In genomic region chr7:151597541-151597940, GRCh38 we compare ENCODE assay signal across 19 cellular contexts.
DNase-seq lines count a peak whose midpoint lies in the region; ATAC-seq, FAIRE-seq and TF ChIP-seq lines count a peak whose summit lies in the region.
"Had no signal": no experiment of that assay in that cellular context is flagged by ENCODE, and none has a peak within 500 bp of the region (broad histone marks: within the 10 kb centered on the region; RNA-seq: fewer than 3 reads in every experiment).

No MANE protein-coding gene starts in this region.

- no peak overlapping the region for H3K4me3 ChIP-seq in stomach
- H3K4me3 ChIP-seq: upper lobe of left lung had no signal

- peak; percentile 26 for FAIRE-seq in RCC 7860 (lab: Jason Lieb, UNC)
- FAIRE-seq: G401.6 had no signal

- 91 to 96% (median 95%) methylated on average over 2 of the region's 2 CpGs for WGBS in stomach, 5 donors

- no peak for ATAC-seq in foreskin keratinocyte
- ATAC-seq in stimulated activated naive B cell treated with anti-CD40 and anti-IgM and Interleukin-4, amounts not matched to agents 10 μg/mL and 1 μg/mL and 100 μg/mL, for 72 hours (replicated peaks): no peak
- ATAC-seq: activated CD8-positive, alpha-beta T cell treated with anti-CD3 and anti-CD28 coated beads, Interleukin-2, amount 10 ng/mL, durations not matched to agents 7 days and 5 days; natural killer cell treated with Interleukin-12 subunit alpha and Interleukin-12 subunit beta and Interleukin-15 and Interleukin-18, amount 100 ng/mL, for 72 hours; T-helper 17 cell had no signal

- TF ChIP-seq EP300 in stomach (IDR thresholded peaks at IDR 0.05): no peak

- peak overlapping the region; percentile 47 for H3K27ac ChIP-seq in foreskin keratinocyte
- H3K27ac ChIP-seq in stomach: peak overlapping the region in 3 of 5 donors; percentile 18 to 86 (median 37)
- H3K27ac ChIP-seq: upper lobe of left lung had no signal

- H3K27me3 Mint-ChIP-seq in HFFc6 (ENCODE audit: insufficient read depth): no peaks in the 10 kb centered on the region; the same call in none of the 2 replicates
- H3K27me3 Mint-ChIP-seq in stimulated activated naive B cell treated with anti-CD40 and anti-IgM and Interleukin-4, amounts not matched to agents 10 μg/mL and 1 μg/mL and 100 μg/mL, for 72 hours: no peaks in the 10 kb centered on the region
- H3K27me3 Mint-ChIP-seq: CD4-positive, alpha-beta T cell; natural killer cell treated with Interleukin-12 subunit alpha and Interleukin-12 subunit beta and Interleukin-15 and Interleukin-18, amount 100 ng/mL, for 72 hours; T-helper 17 cell had no signal

- H3K4me1 ChIP-seq in foreskin keratinocyte: peaks cover 44% of the 10 kb centered on the region
- peaks cover 7 to 41% (median 26%) of the 10 kb centered on the region in 4 donors for H3K4me1 ChIP-seq in stomach
- H3K4me1 ChIP-seq: upper lobe of left lung had no signal

- H3K9me3 Mint-ChIP-seq in HFFc6: no peaks in the 10 kb centered on the region
- H3K9me3 Mint-ChIP-seq in stimulated activated naive B cell treated with anti-CD40 and anti-IgM and Interleukin-4, amounts not matched to agents 10 μg/mL and 1 μg/mL and 100 μg/mL, for 72 hours: no peaks in the 10 kb centered on the region
- H3K9me3 Mint-ChIP-seq: CD4-positive, alpha-beta T cell; natural killer cell treated with Interleukin-12 subunit alpha and Interleukin-12 subunit beta and Interleukin-15 and Interleukin-18, amount 100 ng/mL, for 72 hours had no signal

- peaks cover 76% of the 10 kb centered on the region for H3K4me1 Mint-ChIP-seq in HFFc6 (ENCODE audit: low read depth)
- peaks cover 12% of the 10 kb centered on the region in 2 donors for H3K4me1 Mint-ChIP-seq in stimulated activated naive B cell treated with anti-CD40 and anti-IgM and Interleukin-4, amounts not matched to agents 10 μg/mL and 1 μg/mL and 100 μg/mL, for 72 hours

- H3K36me3 Mint-ChIP-seq in HFFc6 (ENCODE audit: low read depth): peaks cover 8% of the 10 kb centered on the region
- H3K36me3 Mint-ChIP-seq in stimulated activated naive B cell treated with anti-CD40 and anti-IgM and Interleukin-4, amounts not matched to agents 10 μg/mL and 1 μg/mL and 100 μg/mL, for 72 hours: peaks cover 2 to 4% of the 10 kb centered on the region in 2 donors

- intact Hi-C loops in stomach (cut with DNase I; ENCODE audit: low total_unique reads): no loop called here

- no peak for TF ChIP-seq POLR2A in stomach (IDR thresholded peaks at IDR 0.05)

- peak overlapping the region; percentile 57; the same call in 1 of the 2 replicates for H3K4me3 Mint-ChIP-seq in HFFc6
- no peak overlapping the region for H3K4me3 Mint-ChIP-seq in stimulated activated naive B cell treated with anti-CD40 and anti-IgM and Interleukin-4, amounts not matched to agents 10 μg/mL and 1 μg/mL and 100 μg/mL, for 72 hours
- H3K4me3 Mint-ChIP-seq: activated CD8-positive, alpha-beta T cell treated with anti-CD3 and anti-CD28 coated beads, Interleukin-2, amount 10 ng/mL, durations not matched to agents 7 days and 5 days; CD4-positive, alpha-beta T cell; natural killer cell treated with Interleukin-12 subunit alpha and Interleukin-12 subunit beta and Interleukin-15 and Interleukin-18, amount 100 ng/mL, for 72 hours; T-helper 17 cell had no signal

- DNase-seq in HFFc6 (no peak), RCC 7860 (ENCODE audit: low spot score) (no peak), foreskin keratinocyte (no peak), stomach (no peak), AML-193 (lab: John Stamatoyannopoulos, UW) (no peak)
- no peak for DNase-seq in stimulated activated naive B cell treated with anti-CD40 and anti-IgM and Interleukin-4, amounts not matched to agents 10 μg/mL and 1 μg/mL and 100 μg/mL, for 72 hours
- DNase-seq in activated naive CD4-positive, alpha-beta T cell (lab: John Stamatoyannopoulos, UW): no peak
- DNase-seq: activated CD4-positive, alpha-beta T cell treated with anti-CD3 and anti-CD28 coated beads for 1 hour; activated CD8-positive, alpha-beta T cell treated with anti-CD3 and anti-CD28 coated beads, Interleukin-2, amount 10 ng/mL, durations not matched to agents 7 days and 5 days; activated effector memory CD4-positive, alpha-beta T cell treated with Interleukin-2 at 50 U/mL for 16 hours; activated T-cell treated with anti-CD3 and anti-CD28 coated beads for 4 hours; CD4-positive, alpha-beta T cell; DMS153; NCI-H1105; stimulated activated CD4-positive, alpha-beta T cell treated with anti-CD3 and anti-CD28 coated beads, Interleukin-2, amount 100 ng/mL, for 24 hours; T-helper 17 cell; upper lobe of left lung had no signal

- H3K36me3 ChIP-seq in stomach: peaks cover 7 to 25% (median 14%) of the 10 kb centered on the region in 4 donors

- no peak for TF ChIP-seq CTCF in HFFc6 (IDR thresholded peaks at IDR 0.05)
- TF ChIP-seq CTCF in foreskin keratinocyte (conservative IDR thresholded peaks at IDR 0.05): no peak
- no peak for TF ChIP-seq CTCF in stomach (IDR thresholded peaks at IDR 0.05)

- peak overlapping the region; percentile 70 for H3K27ac Mint-ChIP-seq in HFFc6
- H3K27ac Mint-ChIP-seq in stimulated activated naive B cell treated with anti-CD40 and anti-IgM and Interleukin-4, amounts not matched to agents 10 μg/mL and 1 μg/mL and 100 μg/mL, for 72 hours: no peak overlapping the region
- H3K27ac Mint-ChIP-seq: activated CD8-positive, alpha-beta T cell treated with anti-CD3 and anti-CD28 coated beads, Interleukin-2, amount 10 ng/mL, durations not matched to agents 7 days and 5 days; CD4-positive, alpha-beta T cell; natural killer cell treated with Interleukin-12 subunit alpha and Interleukin-12 subunit beta and Interleukin-15 and Interleukin-18, amount 100 ng/mL, for 72 hours; T-helper 17 cell had no signal

- H3K9me3 ChIP-seq in stomach: no peaks in the 10 kb centered on the region
- H3K9me3 ChIP-seq: upper lobe of left lung had no signal

- H3K27me3 ChIP-seq in foreskin keratinocyte: no peaks in the 10 kb centered on the region
- no peaks in the 10 kb centered on the region for H3K27me3 ChIP-seq in stomach
- H3K27me3 ChIP-seq: upper lobe of left lung had no signal
